In genomic region chr17:76557368-76558209, GRCh38 we compare ENCODE assay signal across 1 cellular context.
TF ChIP-seq lines count a peak whose summit lies in the region.

No MANE protein-coding gene starts in this region.

TF ChIP-seq in K562, 482 proteins besides CTCF, POLR2A, EP300 and RAD21 (continued from another document and continues in another):
- TF ChIP-seq CHD4 (IDR thresholded peaks at IDR 0.05; ENCODE audit: insufficient read depth, insufficient replicate concordance, low read depth, low read length, poor library complexity, severe bottlenecking), result no peak
- TF ChIP-seq NELFE (IDR thresholded peaks at IDR 0.05; ENCODE audit: insufficient read depth, insufficient read length), result no peak
- TF ChIP-seq WHSC1 (IDR thresholded peaks at IDR 0.05; ENCODE audit: low read length), result no peak
- TF ChIP-seq MTA1 (IDR thresholded peaks at IDR 0.05; ENCODE audit: borderline replicate concordance), result no peak; the same call in none of the 2 replicates
- no peak for TF ChIP-seq BRCA1 (IDR thresholded peaks at IDR 0.05)
- TF ChIP-seq BRCA1 (CRISPR knock-in tag; IDR thresholded peaks at IDR 0.05), result no peak
- peak; percentile 65 for TF ChIP-seq EGR1 (conservative IDR thresholded peaks at IDR 0.05)
- TF ChIP-seq IRF2 (CRISPR knock-in tag; IDR thresholded peaks at IDR 0.05), result no peak
- TF ChIP-seq USF1 (CRISPR knock-in tag; IDR thresholded peaks at IDR 0.05), result no peak; the same call in 1 of the 2 replicates
- no peak for TF ChIP-seq ZNF217 (CRISPR knock-in tag; IDR thresholded peaks at IDR 0.05)
- no peak for TF ChIP-seq ZC3H11A (IDR thresholded peaks at IDR 0.05; ENCODE audit: low read depth, low read length)
- TF ChIP-seq CBX8 (IDR thresholded peaks at IDR 0.05; ENCODE audit: borderline replicate concordance, extremely low read depth, low read depth, low read length, poor library complexity, severe bottlenecking), result no peak
- no peak for TF ChIP-seq ARID3A (IDR thresholded peaks at IDR 0.05; ENCODE audit: borderline replicate concordance, low read depth, low read length)
- no peak for TF ChIP-seq FOXA1 (IDR thresholded peaks at IDR 0.05; ENCODE audit: borderline replicate concordance)
- TF ChIP-seq NONO (IDR thresholded peaks at IDR 0.05; ENCODE audit: low read depth in 2 of 2, low read length in 1 of 2), result peak in 1 of 2 experiments; percentile 45; a peak in 1 of 4 replicates
- TF ChIP-seq TCFL5 (CRISPR knock-in tag; conservative IDR thresholded peaks at IDR 0.05), result no peak
- no peak for TF ChIP-seq NCOA4 (IDR thresholded peaks at IDR 0.05; ENCODE audit: partially characterized antibody)
- TF ChIP-seq E2F1 (CRISPR knock-in tag; IDR thresholded peaks at IDR 0.05), result peak; percentile 22; the same call in 1 of the 2 replicates
- TF ChIP-seq ZNF444 (CRISPR knock-in tag; IDR thresholded peaks at IDR 0.05), result no peak
- TF ChIP-seq SRSF1 (IDR thresholded peaks at IDR 0.05; ENCODE audit: low read depth, low read length), result no peak
- no peak for TF ChIP-seq SLC30A9 (CRISPR knock-in tag; IDR thresholded peaks at IDR 0.05)
- peak; percentile 96 for TF ChIP-seq ZHX1 (conservative IDR thresholded peaks at IDR 0.05; ENCODE audit: low read length)
- TF ChIP-seq ZSCAN32 (CRISPR knock-in tag; IDR thresholded peaks at IDR 0.05), result peak; percentile 21; the same call in 1 of the 2 replicates
- TF ChIP-seq RBM34 (IDR thresholded peaks at IDR 0.05; ENCODE audit: borderline replicate concordance, insufficient read depth, low read length), result no peak
- TF ChIP-seq IRF1 (CRISPR knock-in tag; IDR thresholded peaks at IDR 0.05; ENCODE audit: borderline replicate concordance), result no peak
- TF ChIP-seq TCF3 (CRISPR knock-in tag; IDR thresholded peaks at IDR 0.05), result no peak
- TF ChIP-seq ZNF398 (CRISPR knock-in tag; IDR thresholded peaks at IDR 0.05), result no peak
- TF ChIP-seq ZBTB1 (CRISPR knock-in tag; IDR thresholded peaks at IDR 0.05; ENCODE audit: borderline replicate concordance, low read depth), result 0 out of 2 replicates have a peak, but pooled peaks have one; percentile 39
- TF ChIP-seq PRDM10 (IDR thresholded peaks at IDR 0.05; ENCODE audit: partially characterized antibody), result no peak
- TF ChIP-seq GATAD2A (IDR thresholded peaks at IDR 0.05), result peak; percentile 79; the same call in 1 of the 2 replicates
- TF ChIP-seq NR4A1 (CRISPR knock-in tag; IDR thresholded peaks at IDR 0.05), result no peak
- no peak for TF ChIP-seq NR4A1 (tag; IDR thresholded peaks at IDR 0.05)
- peak; percentile 99 for TF ChIP-seq RBFOX2 (IDR thresholded peaks at IDR 0.05; ENCODE audit: low read depth, low read length)
- TF ChIP-seq MAFF (IDR thresholded peaks at IDR 0.05; ENCODE audit: low read length), result peak; percentile 79; the same call in 1 of the 2 replicates
- no peak for TF ChIP-seq BCOR (IDR thresholded peaks at IDR 0.05)
- no peak for TF ChIP-seq RFX1 (IDR thresholded peaks at IDR 0.05)
- TF ChIP-seq SFPQ (IDR thresholded peaks at IDR 0.05; ENCODE audit: low read depth, low read length), result no peak
- no peak for TF ChIP-seq ZNF165 (CRISPR knock-in tag; IDR thresholded peaks at IDR 0.05; ENCODE audit: borderline replicate concordance)
- TF ChIP-seq NFXL1 (CRISPR knock-in tag; IDR thresholded peaks at IDR 0.05), result 0 out of 2 replicates have a peak, but pooled peaks have one; percentile 54
- no peak for TF ChIP-seq ZNF77 (CRISPR knock-in tag; IDR thresholded peaks at IDR 0.05)
- TF ChIP-seq RAD51 (IDR thresholded peaks at IDR 0.05; ENCODE audit: borderline replicate concordance, low read depth), result no peak
- TF ChIP-seq RBBP5 (IDR thresholded peaks at IDR 0.05; ENCODE audit: borderline replicate concordance, insufficient read depth, low read length, poor library complexity, severe bottlenecking), result peak; percentile 50
- no peak for TF ChIP-seq CEBPB (tag; IDR thresholded peaks at IDR 0.05)
- no peak; the same call in 1 of the 2 replicates for TF ChIP-seq TCF7 (IDR thresholded peaks at IDR 0.05; ENCODE audit: borderline replicate concordance)
- TF ChIP-seq FOXM1 (IDR thresholded peaks at IDR 0.05; ENCODE audit: low read depth), result no peak
- TF ChIP-seq FOXM1 (CRISPR knock-in tag; IDR thresholded peaks at IDR 0.05; ENCODE audit: low read depth), result 0 out of 2 replicates have a peak, but pooled peaks have one; percentile 11
- TF ChIP-seq ETV1 (tag; conservative IDR thresholded peaks at IDR 0.05; ENCODE audit: low read depth), result no peak
- no peak for TF ChIP-seq ETS2 (tag; IDR thresholded peaks at IDR 0.05; ENCODE audit: borderline replicate concordance, poor library complexity, severe bottlenecking)
- no peak for TF ChIP-seq CCNT2 (IDR thresholded peaks at IDR 0.05; ENCODE audit: borderline replicate concordance, extremely low read depth, insufficient read length, low read depth, low read length)
- TF ChIP-seq TBL1XR1 (IDR thresholded peaks at IDR 0.05; ENCODE audit: low read length in 2 of 2), result peak in 1 of 2 experiments; percentile 5; a peak in 1 of 4 replicates
- TF ChIP-seq UBTF (IDR thresholded peaks at IDR 0.05; ENCODE audit: borderline replicate concordance in 1 of 2, low read depth in 2 of 2, low read length in 2 of 2), result peak in 1 of 2 experiments; percentile 79; a peak in 1 of 4 replicates
